Comparison of ENCODE assay signal across 22 cellular contexts in the genomic region with DNA sequence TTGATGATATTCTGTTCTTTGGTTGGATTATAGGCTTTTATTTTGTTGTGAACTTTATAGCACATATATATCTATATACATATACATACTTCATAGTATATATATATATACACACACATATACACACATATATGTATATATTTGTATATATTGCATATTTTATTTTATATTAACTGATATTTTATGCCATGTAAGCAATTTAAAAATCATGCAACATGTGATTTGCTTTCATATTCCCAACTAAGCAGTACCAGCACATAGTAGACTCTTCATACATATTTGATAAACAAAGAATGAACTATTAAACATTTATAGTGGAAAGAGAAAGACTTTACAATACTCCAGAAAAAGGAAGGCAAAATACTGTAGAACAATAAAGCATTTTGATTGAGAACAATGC.
"Had no signal": no experiment of that assay in that cellular context is flagged by ENCODE, and none has a peak within 500 bp of the region (broad histone marks: within the 10 kb centered on the region; RNA-seq: fewer than 3 reads in every experiment).

No MANE protein-coding gene starts in this region.

- H3K27ac ChIP-seq: coronary artery, dorsolateral prefrontal cortex, esophagus muscularis mucosa, gastrocnemius medialis, heart right ventricle, left lung, lower lobe of right lung had no signal

- FAIRE-seq: colon, endothelial cell of umbilical vein, islet of Langerhans, keratinocyte had no signal

- H3K9me3 ChIP-seq: esophagus muscularis mucosa, gastrocnemius medialis, heart right ventricle, left lung, lower lobe of right lung, mucosa of descending colon had no signal

- H3K4me3 ChIP-seq: coronary artery, dorsolateral prefrontal cortex, esophagus muscularis mucosa, gastrocnemius medialis, heart right ventricle, left lung, lower lobe of right lung, mucosa of descending colon had no signal

- ATAC-seq: gastrocnemius medialis, heart right ventricle, left cardiac atrium, left lung, left ventricle myocardium superior, lower lobe of right lung, mucosa of descending colon had no signal

- DNase-seq: dermis blood vessel endothelial cell; dorsolateral prefrontal cortex; effector CD4-positive, alpha-beta T cell; effector memory CD4-positive, alpha-beta T cell; gastrocnemius medialis; glutamatergic neuron; head of caudate nucleus; heart right ventricle; hippocampal formation; left cardiac atrium; left lung; left ventricle myocardium superior; lower lobe of right lung; mesenchymal stem cell; mucosa of descending colon; naive B cell had no signal

- H3K27me3 ChIP-seq: dorsolateral prefrontal cortex, esophagus muscularis mucosa, gastrocnemius medialis, heart right ventricle, left lung had no signal

- H3K36me3 ChIP-seq: esophagus muscularis mucosa, gastrocnemius medialis, heart right ventricle, left lung, lower lobe of right lung had no signal

- H3K4me1 ChIP-seq: esophagus muscularis mucosa, gastrocnemius medialis, heart right ventricle, left lung, lower lobe of right lung had no signal
